Comparison of ENCODE assay signal across 28 cellular contexts in genomic region chr11:125502198-125502597, GRCh38.
"Had no signal": no experiment of that assay in that cellular context is flagged by ENCODE, and none has a peak within 500 bp of the region (broad histone marks: within the 10 kb centered on the region; RNA-seq: fewer than 3 reads in every experiment).

No MANE protein-coding gene starts in this region.

- DNase-seq: natural killer cell; occipital lobe; ovary; posterior cingulate gyrus; psoas muscle; right cardiac atrium; spleen; stimulated activated CD4-positive, alpha-beta T cell treated with anti-CD3 and anti-CD28 coated beads, Interleukin-12 subunit alpha, Interleukin-12 subunit beta, amount 100 ng/mL, for 4 hours; stimulated activated CD4-positive, alpha-beta T cell treated with anti-CD3 and anti-CD28 coated beads, Interleukin-1b, Interleukin-23, amount 100 ng/mL, for 48 hours; stimulated activated CD4-positive, alpha-beta T cell treated with anti-CD3 and anti-CD28 coated beads, Interleukin-4, amount 100 ng/mL, for 1 hour; stimulated activated CD4-positive, alpha-beta T cell treated with anti-CD3 and anti-CD28 coated beads, Interleukin-4, amount 100 ng/mL, for 4 hours; stimulated activated CD8-positive, alpha-beta memory T cell treated with anti-CD3 and anti-CD28 coated beads, Interleukin-4, amount 100 ng/mL, for 48 hours; stimulated activated naive CD4-positive, alpha-beta T cell; stimulated activated naive CD8-positive, alpha-beta T cell treated with anti-CD3 and anti-CD28 coated beads, Interleukin-15, amount 100 ng/mL, for 72 hours; stimulated activated naive CD8-positive, alpha-beta T cell treated with anti-CD3 and anti-CD28 coated beads, Interleukin-15, Interleukin-2, amounts not matched to agents 100 U/mL and 50 U/mL, for 24 hours; substantia nigra; testis; tibial artery; transverse colon; upper lobe of right lung; uterus had no signal

- H3K4me3 ChIP-seq: neural progenitor cell, ovary, psoas muscle, skin epidermis, smooth muscle cell, spleen, suprapubic skin, testis, tibial artery, transverse colon, upper lobe of right lung, uterus had no signal

- H3K27me3 ChIP-seq: neural progenitor cell, ovary, testis, tibial artery, transverse colon, upper lobe of right lung, uterus had no signal

- H2AFZ ChIP-seq: neural progenitor cell, parathyroid adenoma had no signal

- H3K27ac ChIP-seq: neural progenitor cell, ovary, parathyroid adenoma, psoas muscle, skin epidermis, spleen, suprapubic skin, testis, tibial artery, transverse colon, upper lobe of right lung, uterus had no signal

- H3K9ac ChIP-seq: neural progenitor cell, parathyroid adenoma had no signal

- H3K36me3 ChIP-seq: neural progenitor cell, ovary, spleen, suprapubic skin, tibial artery, transverse colon, upper lobe of right lung, uterus had no signal

- ATAC-seq: natural killer cell; psoas muscle; right cardiac atrium; sciatic nerve; stimulated activated memory B cell treated with anti-CD40 and anti-IgM and Interleukin-4, amounts not matched to agents 10 μg/mL and 1 μg/mL and 100 μg/mL, for 72 hours; stimulated activated naive CD8-positive, alpha-beta T cell treated with anti-CD3 and anti-CD28 coated beads, Interleukin-15, amount 100 ng/mL, for 72 hours; stimulated activated naive CD8-positive, alpha-beta T cell treated with anti-CD3 and anti-CD28 coated beads, Interleukin-15, Interleukin-2, amounts not matched to agents 100 U/mL and 50 U/mL, for 24 hours; upper lobe of right lung had no signal

- H3K79me2 ChIP-seq: parathyroid adenoma had no signal

- H3K9me3 ChIP-seq: ovary, psoas muscle, spleen, suprapubic skin, testis, tibial artery, transverse colon, upper lobe of right lung, uterus had no signal

- H3K4me2 ChIP-seq: neural progenitor cell, smooth muscle cell had no signal

- H3K4me1 ChIP-seq: parathyroid adenoma, psoas muscle, suprapubic skin, testis, tibial artery, transverse colon, upper lobe of right lung, uterus had no signal
